In the genomic region with DNA sequence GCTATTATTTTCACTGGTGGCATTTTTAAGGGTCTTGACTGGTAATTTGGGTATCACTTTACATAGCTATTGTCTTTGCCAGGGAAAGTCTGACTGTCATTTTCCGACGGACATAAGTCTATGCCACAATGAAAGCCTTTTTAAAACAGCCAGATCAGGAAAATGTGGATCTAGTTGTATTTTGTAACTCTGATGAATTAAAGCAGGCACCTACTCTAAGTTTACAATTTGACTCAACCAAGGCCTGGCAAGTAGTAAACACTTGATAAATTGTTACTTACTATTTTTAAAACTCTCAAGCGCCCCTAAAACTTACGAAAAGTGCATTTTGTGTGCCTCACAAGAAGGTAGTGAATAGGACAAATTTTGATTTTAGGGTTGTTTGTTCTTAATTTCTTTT, we compare ENCODE assay signal across 21 cellular contexts.
A peak's percentile ranks its signal among the peaks of the same experiment; 100 is the strongest.
DNase-seq lines count a peak whose midpoint lies in the region; ATAC-seq, FAIRE-seq and TF ChIP-seq lines count a peak whose summit lies in the region.
"Had no signal": no experiment of that assay in that cellular context is flagged by ENCODE, and none has a peak within 500 bp of the region (broad histone marks: within the 10 kb centered on the region; RNA-seq: fewer than 3 reads in every experiment).

No MANE protein-coding gene starts in this region.

- peaks cover 4 to 41% of the 10 kb centered on the region in 2 experiments for H3K36me3 ChIP-seq in SK-N-SH (replicated peaks in 1 of 2; ENCODE audit: control insufficient read depth in 1 of 2, insufficient read depth in 2 of 2, low read length in 1 of 2)
- H3K36me3 ChIP-seq in BLaER1 treated with 17β-estradiol and CSF1 and Interleukin-3, amounts not matched to agents 10 nM and 100 nM, result peaks cover 0 to 40% (median 15%) of the 10 kb centered on the region in 11 experiments; a peak in 16 of 22 replicates

- peaks cover 0 to 11% of the 10 kb centered on the region in 2 experiments; a peak in 2 of 4 replicates for H3K4me1 ChIP-seq in SK-N-SH (ENCODE audit: control insufficient read depth in 1 of 2, insufficient read depth in 2 of 2, low read depth in 1 of 2, low read length in 1 of 2)
- H3K4me1 ChIP-seq in BLaER1 treated with 17β-estradiol and CSF1 and Interleukin-3, amounts not matched to agents 10 nM and 100 nM, result peaks cover 24 to 31% (median 28%) of the 10 kb centered on the region in 10 experiments
- H3K4me1 ChIP-seq: Caco-2, thyroid gland had no signal

- no peaks in the 10 kb centered on the region for H3K27me3 ChIP-seq in SK-N-SH (ENCODE audit: insufficient read depth)
- H3K27me3 ChIP-seq in BLaER1 treated with 17β-estradiol and CSF1 and Interleukin-3, amounts not matched to agents 10 nM and 100 nM, result no peaks in the 10 kb centered on the region
- H3K27me3 ChIP-seq: esophagus squamous epithelium, thyroid gland had no signal

- WGBS in SK-N-SH (ENCODE audit: low lambda C conversion rate), result 94% methylated on average over 4 of the region's 4 CpGs

- no peak for TF ChIP-seq EP300 in SK-N-SH (IDR thresholded peaks at IDR 0.05; ENCODE audit: borderline replicate concordance in 1 of 2, low read depth in 1 of 2, low read length in 1 of 2)

- H3K4me2 ChIP-seq in SK-N-SH, result no peak overlapping the region
- H3K4me2 ChIP-seq in BLaER1 treated with 17β-estradiol and CSF1 and Interleukin-3, amounts not matched to agents 10 nM and 100 nM, result peak overlapping the region; percentile 75 to 97 (median 88); a peak in 21 of 22 replicates

- no peak overlapping the region for H3K9ac ChIP-seq in SK-N-SH
- H3K9ac ChIP-seq in BLaER1 treated with 17β-estradiol and CSF1 and Interleukin-3, amounts not matched to agents 10 nM and 100 nM, result peak overlapping the region in 2 of 11 experiments; percentile 69 to 79; a peak in 3 of 22 replicates

- no peaks in the 10 kb centered on the region for H3K79me2 ChIP-seq in SK-N-SH (ENCODE audit: insufficient read depth)

- no peaks in the 10 kb centered on the region for H3K9me2 ChIP-seq in SK-N-SH

- ATAC-seq in SK-N-SH treated with all-trans-retinoic acid at 6 μM for 48 hours, result no peak

- H3K4me3 ChIP-seq in SK-N-SH (ENCODE audit: low read depth in 2 of 2, low read length in 1 of 2), result no peak overlapping the region
- 0 out of 20 replicates have a peak overlapping the region, but pooled peaks of 1 of the 10 experiments have one; percentile 43 for H3K4me3 ChIP-seq in BLaER1 treated with 17β-estradiol and CSF1 and Interleukin-3, amounts not matched to agents 10 nM and 100 nM
- H3K4me3 ChIP-seq: coronary artery, esophagus squamous epithelium, thyroid gland had no signal

- FAIRE-seq in islet of Langerhans (lab: Jason Lieb, UNC), result peak; percentile 24
- FAIRE-seq: bronchial epithelial cell, small intestine had no signal

- H4K20me1 ChIP-seq in SK-N-SH (ENCODE audit: insufficient read depth), result no peaks in the 10 kb centered on the region
- no peaks in the 10 kb centered on the region for H4K20me1 ChIP-seq in BLaER1 treated with 17β-estradiol and CSF1 and Interleukin-3, amounts not matched to agents 10 nM and 100 nM

- DNase-seq in SK-N-SH (no peak), NCI-H1694 treated with DMSO at 0.1 percent for 48 hours (lab: John Stamatoyannopoulos, UW) (peak; percentile 100), AML-193 (lab: John Stamatoyannopoulos, UW) (no peak), NCI-H1436 treated with DMSO at 0.1 percent for 48 hours (lab: John Stamatoyannopoulos, UW) (no peak), LoVo (ENCODE audit: low spot score) (no peak)
- DNase-seq: Caco-2; endodermal cell; esophagus squamous epithelium; mesendoderm; NCI-H187; NCI-H526 treated with DMSO at 0.1 percent for 48 hours; small intestine; stimulated activated CD4-positive, alpha-beta T cell treated with anti-CD3 and anti-CD28 coated beads, Interleukin-2, amount 100 ng/mL, for 48 hours; stimulated activated naive CD4-positive, alpha-beta T cell treated with Interleukin-2 at 50 U/mL for 16 hours; thyroid gland had no signal

- CTCF ChIA-PET in SK-N-SH (lab: Yijun Ruan, JAX), result interaction anchor here (1.1 to 1.6 kb wide), 2 partner anchors 11 to 329 kb away, joined by 3 to 7 read pairs; no protein-coding TSS in a partner anchor

- no peaks in the 10 kb centered on the region for H3F3A ChIP-seq in SK-N-SH (replicated peaks; ENCODE audit: insufficient read depth)

- TF ChIP-seq RAD21 in SK-N-SH (IDR thresholded peaks at IDR 0.05; ENCODE audit: low read length), result no peak

- no peak overlapping the region for H3K27ac ChIP-seq in SK-N-SH (ENCODE audit: low read depth in 2 of 2, low read length in 1 of 2)
- peak overlapping the region in 7 of 11 experiments; percentile 9 to 85 (median 74); a peak in 10 of 22 replicates for H3K27ac ChIP-seq in BLaER1 treated with 17β-estradiol and CSF1 and Interleukin-3, amounts not matched to agents 10 nM and 100 nM
- H3K27ac ChIP-seq: coronary artery, esophagus squamous epithelium, HL-60, thyroid gland had no signal

- TF ChIP-seq CTCF in SK-N-SH (IDR thresholded peaks at IDR 0.05), result no peak

- no peak overlapping the region for H2AFZ ChIP-seq in SK-N-SH (ENCODE audit: low read depth)

- POLR2A ChIA-PET in SK-N-SH (lab: Yijun Ruan, JAX), result no interaction called here

- no peaks in the 10 kb centered on the region for H3K9me3 ChIP-seq in SK-N-SH
- 0 out of 22 replicates have a peak, but pooled peaks cover 0 to 3% (median 0%) of the 10 kb centered on the region in 11 experiments for H3K9me3 ChIP-seq in BLaER1 treated with 17β-estradiol and CSF1 and Interleukin-3, amounts not matched to agents 10 nM and 100 nM (replicated peaks in 1 of 11)
- H3K9me3 ChIP-seq: Caco-2, esophagus squamous epithelium, thyroid gland had no signal

TF ChIP-seq in SK-N-SH treated with all-trans-retinoic acid at 6 μM for 48 hours, 23 proteins besides CTCF, POLR2A, EP300 and RAD21:
- TF ChIP-seq TOX (CRISPR knock-in tag; IDR thresholded peaks at IDR 0.05; ENCODE audit: borderline replicate concordance), result 0 out of 2 replicates have a peak, but pooled peaks have one; percentile 5
- no peak for TF ChIP-seq GLIS3 (CRISPR knock-in tag; IDR thresholded peaks at IDR 0.05)
TF ChIP-seq in SK-N-SH treated with all-trans-retinoic acid at 6 μM for 48 hours: peak in this region for 1.

TF ChIP-seq in SK-N-SH, 30 proteins besides CTCF, POLR2A, EP300 and RAD21:
- TF ChIP-seq GATA2 (CRISPR knock-in tag; IDR thresholded peaks at IDR 0.05) (no peak), SIN3A (IDR thresholded peaks at IDR 0.05; ENCODE audit: borderline replicate concordance, low read depth, low read length) (no peak), RXRA (IDR thresholded peaks at IDR 0.05; ENCODE audit: borderline replicate concordance, low read depth) (no peak), PBX3 (IDR thresholded peaks at IDR 0.05) (no peak), NFIC (IDR thresholded peaks at IDR 0.05; ENCODE audit: borderline replicate concordance) (no peak), ELF1 (IDR thresholded peaks at IDR 0.05) (no peak), CHD2 (IDR thresholded peaks at IDR 0.05; ENCODE audit: low read length, partially characterized antibody) (no peak), MEF2A (IDR thresholded peaks at IDR 0.05; ENCODE audit: borderline replicate concordance, low read depth) (no peak)
- TF ChIP-seq, protein P1, sequence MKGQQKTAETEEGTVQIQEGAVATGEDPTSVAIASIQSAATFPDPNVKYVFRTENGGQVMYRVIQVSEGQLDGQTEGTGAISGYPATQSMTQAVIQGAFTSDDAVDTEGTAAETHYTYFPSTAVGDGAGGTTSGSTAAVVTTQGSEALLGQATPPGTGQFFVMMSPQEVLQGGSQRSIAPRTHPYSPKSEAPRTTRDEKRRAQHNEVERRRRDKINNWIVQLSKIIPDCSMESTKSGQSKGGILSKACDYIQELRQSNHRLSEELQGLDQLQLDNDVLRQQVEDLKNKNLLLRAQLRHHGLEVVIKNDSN (IDR thresholded peaks at IDR 0.05; ENCODE audit: borderline replicate concordance, low read depth), result no peak
- TF ChIP-seq, protein P2, sequence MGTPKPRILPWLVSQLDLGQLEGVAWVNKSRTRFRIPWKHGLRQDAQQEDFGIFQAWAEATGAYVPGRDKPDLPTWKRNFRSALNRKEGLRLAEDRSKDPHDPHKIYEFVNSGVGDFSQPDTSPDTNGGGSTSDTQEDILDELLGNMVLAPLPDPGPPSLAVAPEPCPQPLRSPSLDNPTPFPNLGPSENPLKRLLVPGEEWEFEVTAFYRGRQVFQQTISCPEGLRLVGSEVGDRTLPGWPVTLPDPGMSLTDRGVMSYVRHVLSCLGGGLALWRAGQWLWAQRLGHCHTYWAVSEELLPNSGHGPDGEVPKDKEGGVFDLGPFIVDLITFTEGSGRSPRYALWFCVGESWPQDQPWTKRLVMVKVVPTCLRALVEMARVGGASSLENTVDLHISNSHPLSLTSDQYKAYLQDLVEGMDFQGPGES (IDR thresholded peaks at IDR 0.05; ENCODE audit: low read depth, low read length), result no peak

Comparison
In these comparisons a context has a peak if more than half of its experiments do, and no peak if none do; other contexts are left out.
1. H3K27ac ChIP-seq: peak in BLaER1 treated with 17β-estradiol and CSF1 and Interleukin-3, amounts not matched to agents 10 nM and 100 nM (7 of 11); none in SK-N-SH (0 of 2).